Comparison of ENCODE assay signal across 14 cellular contexts in genomic region chr13:99218545-99218944, GRCh38. TPM values are rescaled to one million over a fixed set of nuclear protein-coding genes. Genes with fewer than 3 reads are reported as not detected.
DNase-seq lines count a peak whose midpoint lies in the region; ATAC-seq and TF ChIP-seq lines count a peak whose summit lies in the region.
"Had no signal": no experiment of that assay in that cellular context is flagged by ENCODE, and none has a peak within 500 bp of the region (broad histone marks: within the 10 kb centered on the region; RNA-seq: fewer than 3 reads in every experiment).

No MANE protein-coding gene starts in this region.

- H3K9me2 ChIP-seq in OCI-LY7 (ENCODE audit: insufficient read depth, low read length): no peaks in the 10 kb centered on the region

- peak overlapping the region; percentile 100 for H3K27ac Mint-ChIP-seq in CD4-positive, alpha-beta T cell

- H3K9me3 Mint-ChIP-seq in CD4-positive, alpha-beta T cell: no peaks in the 10 kb centered on the region

- no peak overlapping the region for H2AFZ ChIP-seq in OCI-LY7 (ENCODE audit: low read length)

- peaks cover 9% of the 10 kb centered on the region for H3K36me3 ChIP-seq in OCI-LY7 (ENCODE audit: insufficient read depth, low read length)

- H3K27ac ChIP-seq in CD4-positive, alpha-beta T cell (ENCODE audit: low read depth, low read length): peak overlapping the region; percentile 65
- H3K27ac ChIP-seq in OCI-LY7 (ENCODE audit: low read depth, low read length, poor library complexity, severe bottlenecking): no peak overlapping the region

- H3K27me3 ChIP-seq in CD4-positive, alpha-beta T cell (ENCODE audit: control insufficient read depth, insufficient read depth, low read length): no peaks in the 10 kb centered on the region
- H3K27me3 ChIP-seq: dorsolateral prefrontal cortex had no signal

- peak overlapping the region; percentile 80 for H3K4me3 Mint-ChIP-seq in CD4-positive, alpha-beta T cell

- no TSS peak for BruUV-seq in OCI-LY7 (replicated peaks; lab: Mats Ljungman, UMichigan)

- intact Hi-C loops in CD4-positive, alpha-beta T cell (cut with DNase I, micrococcal nuclease): loop anchor here in 1 of 2 experiments (5.0 kb wide), 3 partner anchors 139 to 221 kb away; no protein-coding TSS in a partner anchor
- intact Hi-C loops in OCI-LY7 (cut with micrococcal nuclease; ENCODE audit: unreplicated experiment): no loop called here

- H3K36me3 Mint-ChIP-seq in CD4-positive, alpha-beta T cell (ENCODE audit: low read depth): peaks cover 30% of the 10 kb centered on the region

- H3K79me2 ChIP-seq in OCI-LY7 (ENCODE audit: insufficient read depth, low read depth, low read length): peaks cover 82% of the 10 kb centered on the region

- POLR2A ChIA-PET in CD4-positive, alpha-beta T cell (lab: Charles Lee): interaction anchor here (0.8 to 9.0 kb wide), 28 partner anchors 9 to 283 kb away, joined by 3 to 259 read pairs (median 5); partner anchors contain the start of genes GPR18, TM9SF2 and UBAC2
- POLR2A ChIA-PET in OCI-LY7 (lab: Charles Lee): no interaction called here

- H3K4me1 Mint-ChIP-seq in CD4-positive, alpha-beta T cell (ENCODE audit: low read depth): peaks cover 91% of the 10 kb centered on the region

- H3K27me3 Mint-ChIP-seq in CD4-positive, alpha-beta T cell: no peaks in the 10 kb centered on the region

- no peak for DNase-seq in CD4-positive, alpha-beta T cell
- peak; percentile 31 for DNase-seq in NCI-H146 (lab: John Stamatoyannopoulos, UW)
- peak; percentile 21 for DNase-seq in dermis blood vessel endothelial cell
- peak; percentile 60 for DNase-seq in myocyte (ENCODE audit: low read depth)
- no peak for DNase-seq in OCI-LY7 (ENCODE audit: low spot score)
- no peak for DNase-seq in HuH-7.5 (ENCODE audit: low spot score)
- DNase-seq: activated CD4-positive, CD25-positive, alpha-beta regulatory T cell treated with anti-CD3 and anti-CD28 coated beads, Interleukin-2, amount 50 U/mL, for 72 hours; DMS153; OCI-M1 had no signal

- H3K9me3 ChIP-seq in CD4-positive, alpha-beta T cell (ENCODE audit: control insufficient read depth, low read length): no peaks in the 10 kb centered on the region
- H3K9me3 ChIP-seq in OCI-LY7 (ENCODE audit: low read length): no peaks in the 10 kb centered on the region

- peaks cover 67% of the 10 kb centered on the region for H3K4me1 ChIP-seq in OCI-LY7 (ENCODE audit: insufficient read depth, low read length, poor library complexity, severe bottlenecking)

- ATAC-seq in CD4-positive, alpha-beta T cell (ENCODE audit: poor library complexity): no peak
- ATAC-seq in GM19455 (IDR thresholded peaks at IDR 0.05; ENCODE audit: unreplicated experiment) (no peak), HG03342 (IDR thresholded peaks at IDR 0.05; ENCODE audit: unreplicated experiment) (no peak)

- no peak overlapping the region for H3K4me3 ChIP-seq in OCI-LY7 (ENCODE audit: low read depth, low read length, poor library complexity, severe bottlenecking)

- CTCF ChIA-PET in CD4-positive, alpha-beta T cell (lab: Charles Lee): interaction anchor here (1.1 to 2.1 kb wide), 9 partner anchors 14 to 282 kb away, joined by 3 to 15 read pairs (median 6); partner anchors contain the start of genes TM9SF2 and UBAC2
- CTCF ChIA-PET in OCI-LY7 (lab: Charles Lee; ENCODE audit: unreplicated experiment): interaction anchor here (0.9 kb wide), 1 partner anchor 12 kb away, joined by 3 read pairs; no protein-coding TSS in a partner anchor

- peaks cover 10% of the 10 kb centered on the region; the same call in 1 of the 2 replicates for H4K20me1 ChIP-seq in OCI-LY7 (ENCODE audit: insufficient read depth, low read length)

- TF ChIP-seq CTCF in CD4-positive, alpha-beta T cell (IDR thresholded peaks at IDR 0.05): no peak
- TF ChIP-seq CTCF in OCI-LY7 (conservative IDR thresholded peaks at IDR 0.05; ENCODE audit: low read length): no peak

- H3K4me2 ChIP-seq in OCI-LY7 (ENCODE audit: low read length): no peak overlapping the region

RNA-seq across cellular contexts. Expression of gene UBAC2, which starts 17.9 kb away (rescaled TPM):
- 10 to 100 TPM; 59.8 to 67.4 TPM for total RNA-seq in CD4-positive, alpha-beta T cell
- total RNA-seq in dermis blood vessel endothelial cell (48.8 and 57.3 TPM in 2 replicates), myocyte (77.2 and 82.3 TPM in 2 replicates), OCI-LY7 (2022) (25.6 and 28.5 TPM in 2 replicates)
- polyA plus RNA-seq in myocyte (2012): 123 TPM
- total RNA-seq in OCI-LY7 (2014; rRNA removed; shearing (Covaris generic)): 26.8 and 33.4 TPM in 2 replicates

RNA-seq across cellular contexts. Expression of gene GPR18, which starts 39.6 kb away (rescaled TPM):
- total RNA-seq in CD4-positive, alpha-beta T cell: 10 to 100 TPM; 42.9 to 45.1 TPM
- total RNA-seq in dermis blood vessel endothelial cell: not detected in 2 replicates
- total RNA-seq in myocyte: not detected in 2 replicates
- polyA plus RNA-seq in myocyte (2012): 0.33 TPM
- 6.6 and 13.7 TPM in 2 replicates for total RNA-seq in OCI-LY7 (2014; rRNA removed; shearing (Covaris generic))
- total RNA-seq in OCI-LY7 (2022): 10.9 and 15.1 TPM in 2 replicates
- total RNA-seq: dorsolateral prefrontal cortex, kidney epithelial cell, temporal lobe had no signal

Comparison
In these comparisons a context has a peak if more than half of its experiments do, and no peak if none do; other contexts are left out.
1. DNase-seq: peak in NCI-H146 (single experiment), dermis blood vessel endothelial cell (single experiment) and myocyte (single experiment); none in CD4-positive, alpha-beta T cell (0 of 10), OCI-LY7 (single experiment) and HuH-7.5 (single experiment).